Comparison of ENCODE assay signal across 9 cellular contexts in the genomic region with DNA sequence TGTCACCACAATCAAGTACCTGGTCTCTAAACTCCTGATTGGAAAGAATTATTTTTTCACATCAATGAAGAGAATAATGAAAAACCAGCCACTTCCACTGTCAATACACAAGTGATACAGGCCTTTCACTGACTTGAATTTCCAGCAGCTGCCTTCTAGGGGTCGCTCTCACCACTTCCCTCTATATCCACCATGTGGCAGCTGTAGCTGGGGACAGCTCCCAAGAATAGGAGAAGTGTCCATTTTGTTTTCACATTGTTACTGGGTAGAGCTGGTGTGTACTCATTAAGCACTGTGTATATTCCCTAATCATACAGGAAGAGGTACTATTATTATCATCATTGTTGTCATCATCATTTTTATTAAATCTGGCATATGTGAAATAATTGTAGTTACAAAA.
DNase-seq lines count a peak whose midpoint lies in the region; ATAC-seq and TF ChIP-seq lines count a peak whose summit lies in the region.
"Had no signal": no experiment of that assay in that cellular context is flagged by ENCODE, and none has a peak within 500 bp of the region (broad histone marks: within the 10 kb centered on the region; RNA-seq: fewer than 3 reads in every experiment).

No MANE protein-coding gene starts in this region.

- DNase-seq in DMS 273 (lab: John Stamatoyannopoulos, UW; ENCODE audit: unreplicated experiment) (peak; percentile 78), NCI-H1092 treated with DMSO at 0.1 percent for 48 hours (lab: John Stamatoyannopoulos, UW) (peak; percentile 66), RWPE1 (ENCODE audit: low spot score) (no peak), left colon (peak in 1 of 2 donors; percentile 37), HPDE6-E6E7 (ENCODE audit: extremely low spot score) (no peak), HCEC 1CT (no peak)
- no peak for DNase-seq in activated CD4-positive, alpha-beta T cell treated with anti-CD3 and anti-CD28 coated beads, Interleukin-2, amount 10 ng/mL, durations not matched to agents 24 days and 14 days
- DNase-seq in stimulated activated naive CD8-positive, alpha-beta T cell treated with anti-CD3 and anti-CD28 coated beads, Interleukin-15, amount 100 ng/mL, for 72 hours = no peak

- POLR2A ChIA-PET in RWPE1 (lab: Yijun Ruan, JAX; ENCODE audit: low non-redundant PET) = no interaction called here

- H3K9me3 Mint-ChIP-seq in activated CD4-positive, alpha-beta T cell treated with anti-CD3 and anti-CD28 coated beads, Interleukin-2, amount 10 ng/mL, durations not matched to agents 24 days and 14 days = no peaks in the 10 kb centered on the region
- H3K9me3 Mint-ChIP-seq in stimulated activated naive CD8-positive, alpha-beta T cell treated with anti-CD3 and anti-CD28 coated beads, Interleukin-15, amount 100 ng/mL, for 72 hours = peaks cover 0 to 10% of the 10 kb centered on the region in 2 donors

- TF ChIP-seq CTCF in RWPE1 (conservative IDR thresholded peaks at IDR 0.05; ENCODE audit: low read depth) = peak; percentile 36

- H3K27me3 Mint-ChIP-seq in activated CD4-positive, alpha-beta T cell treated with anti-CD3 and anti-CD28 coated beads, Interleukin-2, amount 10 ng/mL, durations not matched to agents 24 days and 14 days = no peaks in the 10 kb centered on the region
- no peaks in the 10 kb centered on the region for H3K27me3 Mint-ChIP-seq in stimulated activated naive CD8-positive, alpha-beta T cell treated with anti-CD3 and anti-CD28 coated beads, Interleukin-15, amount 100 ng/mL, for 72 hours

- H3K36me3 Mint-ChIP-seq in activated CD4-positive, alpha-beta T cell treated with anti-CD3 and anti-CD28 coated beads, Interleukin-2, amount 10 ng/mL, durations not matched to agents 24 days and 14 days (ENCODE audit: low read depth) = no peaks in the 10 kb centered on the region

- ATAC-seq in left colon = peak; percentile 80
- ATAC-seq in stimulated activated naive CD8-positive, alpha-beta T cell treated with anti-CD3 and anti-CD28 coated beads, Interleukin-15, amount 100 ng/mL, for 72 hours = no peak

- H3K4me1 Mint-ChIP-seq in activated CD4-positive, alpha-beta T cell treated with anti-CD3 and anti-CD28 coated beads, Interleukin-2, amount 10 ng/mL, durations not matched to agents 24 days and 14 days = no peaks in the 10 kb centered on the region
- H3K4me1 Mint-ChIP-seq in stimulated activated naive CD8-positive, alpha-beta T cell treated with anti-CD3 and anti-CD28 coated beads, Interleukin-15, amount 100 ng/mL, for 72 hours = no peaks in the 10 kb centered on the region

- intact Hi-C loops in left colon (cut with DNase I, micrococcal nuclease) = no loop called here
- intact Hi-C loops in activated CD4-positive, alpha-beta T cell treated with anti-CD3 and anti-CD28 coated beads, Interleukin-2, amount 10 ng/mL, durations not matched to agents 24 days and 14 days (cut with micrococcal nuclease) = no loop called here

- H3K4me3 Mint-ChIP-seq in activated CD4-positive, alpha-beta T cell treated with anti-CD3 and anti-CD28 coated beads, Interleukin-2, amount 10 ng/mL, durations not matched to agents 24 days and 14 days = no peak overlapping the region
- no peak overlapping the region for H3K4me3 Mint-ChIP-seq in stimulated activated naive CD8-positive, alpha-beta T cell treated with anti-CD3 and anti-CD28 coated beads, Interleukin-15, amount 100 ng/mL, for 72 hours

- no peak overlapping the region for H3K27ac ChIP-seq in RWPE1
- H3K27ac ChIP-seq: suprapubic skin had no signal

- CTCF ChIA-PET in RWPE1 (lab: Yijun Ruan, JAX) = no interaction called here

- no peak overlapping the region for H3K27ac Mint-ChIP-seq in activated CD4-positive, alpha-beta T cell treated with anti-CD3 and anti-CD28 coated beads, Interleukin-2, amount 10 ng/mL, durations not matched to agents 24 days and 14 days
- H3K27ac Mint-ChIP-seq in stimulated activated naive CD8-positive, alpha-beta T cell treated with anti-CD3 and anti-CD28 coated beads, Interleukin-15, amount 100 ng/mL, for 72 hours = no peak overlapping the region

Comparison
In these comparisons a context has a peak if more than half of its experiments do, and no peak if none do; other contexts are left out.
1. DNase-seq: peak in DMS 273 (single experiment) and NCI-H1092 treated with DMSO at 0.1 percent for 48 hours (single experiment); none in RWPE1 (single experiment), HPDE6-E6E7 (single experiment), HCEC 1CT (single experiment), activated CD4-positive, alpha-beta T cell treated with anti-CD3 and anti-CD28 coated beads, Interleukin-2, amount 10 ng/mL, durations not matched to agents 24 days and 14 days (single experiment) and stimulated activated naive CD8-positive, alpha-beta T cell treated with anti-CD3 and anti-CD28 coated beads, Interleukin-15, amount 100 ng/mL, for 72 hours (0 of 2).